Comparison of ENCODE assay signal across 17 cellular contexts in the genomic region with DNA sequence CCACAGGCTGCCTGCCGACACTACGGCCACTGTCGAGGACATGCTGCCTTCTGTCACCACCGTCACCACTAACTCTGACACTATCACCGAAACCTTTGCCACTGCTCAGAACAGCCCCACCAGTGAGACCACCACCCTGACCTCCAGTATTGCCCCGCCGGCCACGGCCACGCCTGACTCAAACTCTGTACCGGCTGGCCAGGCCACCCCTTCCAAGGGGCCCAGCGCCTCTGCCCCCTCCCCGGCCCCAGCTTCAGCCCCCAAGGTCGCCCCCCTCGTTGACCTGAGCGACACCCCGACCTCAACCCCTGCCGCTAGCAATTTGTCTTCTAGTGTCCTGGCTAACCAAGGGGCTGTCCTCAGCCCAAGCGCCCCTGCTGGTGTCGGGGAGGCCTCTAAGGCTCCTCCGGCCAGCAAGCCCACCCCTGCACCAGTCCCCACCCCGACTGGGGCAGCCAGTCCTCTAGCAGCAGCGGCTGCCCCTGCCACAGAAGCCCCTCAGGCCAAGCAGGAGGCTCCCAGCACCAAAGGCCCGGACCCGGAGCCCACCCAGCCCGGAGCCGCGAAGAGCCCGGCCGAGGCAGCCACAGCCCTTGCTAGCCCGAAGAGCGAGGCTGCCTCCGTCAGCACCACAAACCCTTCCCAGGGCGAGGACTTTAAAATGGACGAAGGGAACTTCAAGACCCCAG.
"Had no signal": no experiment of that assay in that cellular context is flagged by ENCODE, and none has a peak within 500 bp of the region (broad histone marks: within the 10 kb centered on the region; RNA-seq: fewer than 3 reads in every experiment).

No MANE protein-coding gene starts in this region.

- H3K27ac ChIP-seq: epithelial cell of prostate, esophagus muscularis mucosa, gastrocnemius medialis, parathyroid adenoma, psoas muscle, right lobe of liver, thoracic aorta had no signal

- ATAC-seq: effector memory CD8-positive, alpha-beta T cell; gastrocnemius medialis; left lobe of liver; naive thymus-derived CD8-positive, alpha-beta T cell; psoas muscle; right lobe of liver had no signal

- H3K9ac ChIP-seq: parathyroid adenoma had no signal

- H3K36me3 ChIP-seq: gastrocnemius medialis, right lobe of liver, thoracic aorta had no signal

- DNase-seq: central memory CD4-positive, alpha-beta T cell; effector memory CD8-positive, alpha-beta T cell; gastrocnemius medialis; islet precursor cell; midbrain; naive thymus-derived CD8-positive, alpha-beta T cell; psoas muscle; right lobe of liver; stimulated activated CD4-positive, alpha-beta T cell treated with anti-CD3 and anti-CD28 coated beads, Interleukin-4, amount 100 ng/mL, for 1 hour; trophoblast cell had no signal

- H3K4me3 Mint-ChIP-seq: effector memory CD8-positive, alpha-beta T cell; naive thymus-derived CD8-positive, alpha-beta T cell; stimulated activated memory B cell treated with anti-CD40 and anti-IgM and Interleukin-4, amounts not matched to agents 10 μg/mL and 1 μg/mL and 100 μg/mL, for 72 hours; stimulated activated naive CD8-positive, alpha-beta T cell treated with anti-CD3 and anti-CD28 coated beads, Interleukin-15, Interleukin-2, amounts not matched to agents 100 ng/mL and 50 ng/mL, for 24 hours had no signal

- H3K27me3 ChIP-seq: esophagus muscularis mucosa, gastrocnemius medialis, right lobe of liver had no signal

- H3K79me2 ChIP-seq: parathyroid adenoma had no signal

- H3K9me3 Mint-ChIP-seq: effector memory CD8-positive, alpha-beta T cell; naive thymus-derived CD8-positive, alpha-beta T cell; stimulated activated memory B cell treated with anti-CD40 and anti-IgM and Interleukin-4, amounts not matched to agents 10 μg/mL and 1 μg/mL and 100 μg/mL, for 72 hours; stimulated activated naive CD8-positive, alpha-beta T cell treated with anti-CD3 and anti-CD28 coated beads, Interleukin-15, Interleukin-2, amounts not matched to agents 100 ng/mL and 50 ng/mL, for 24 hours had no signal

- H3K27ac Mint-ChIP-seq: effector memory CD8-positive, alpha-beta T cell; stimulated activated memory B cell treated with anti-CD40 and anti-IgM and Interleukin-4, amounts not matched to agents 10 μg/mL and 1 μg/mL and 100 μg/mL, for 72 hours; stimulated activated naive CD8-positive, alpha-beta T cell treated with anti-CD3 and anti-CD28 coated beads, Interleukin-15, Interleukin-2, amounts not matched to agents 100 ng/mL and 50 ng/mL, for 24 hours had no signal

- H3K27me3 Mint-ChIP-seq: stimulated activated naive CD8-positive, alpha-beta T cell treated with anti-CD3 and anti-CD28 coated beads, Interleukin-15, Interleukin-2, amounts not matched to agents 100 ng/mL and 50 ng/mL, for 24 hours had no signal

- H3K4me3 ChIP-seq: esophagus muscularis mucosa, gastrocnemius medialis, psoas muscle, right lobe of liver, thoracic aorta had no signal

- H2AFZ ChIP-seq: parathyroid adenoma had no signal

- H3K9me3 ChIP-seq: esophagus muscularis mucosa, gastrocnemius medialis, psoas muscle, right lobe of liver, thoracic aorta had no signal

- H3K4me1 ChIP-seq: esophagus muscularis mucosa, gastrocnemius medialis, parathyroid adenoma, psoas muscle, right lobe of liver had no signal

- H3K36me3 Mint-ChIP-seq: naive thymus-derived CD8-positive, alpha-beta T cell; stimulated activated memory B cell treated with anti-CD40 and anti-IgM and Interleukin-4, amounts not matched to agents 10 μg/mL and 1 μg/mL and 100 μg/mL, for 72 hours had no signal

- H3K4me1 Mint-ChIP-seq: naive thymus-derived CD8-positive, alpha-beta T cell; stimulated activated memory B cell treated with anti-CD40 and anti-IgM and Interleukin-4, amounts not matched to agents 10 μg/mL and 1 μg/mL and 100 μg/mL, for 72 hours had no signal
